11 cellular contexts compared by ENCODE assay signal in the genomic region with DNA sequence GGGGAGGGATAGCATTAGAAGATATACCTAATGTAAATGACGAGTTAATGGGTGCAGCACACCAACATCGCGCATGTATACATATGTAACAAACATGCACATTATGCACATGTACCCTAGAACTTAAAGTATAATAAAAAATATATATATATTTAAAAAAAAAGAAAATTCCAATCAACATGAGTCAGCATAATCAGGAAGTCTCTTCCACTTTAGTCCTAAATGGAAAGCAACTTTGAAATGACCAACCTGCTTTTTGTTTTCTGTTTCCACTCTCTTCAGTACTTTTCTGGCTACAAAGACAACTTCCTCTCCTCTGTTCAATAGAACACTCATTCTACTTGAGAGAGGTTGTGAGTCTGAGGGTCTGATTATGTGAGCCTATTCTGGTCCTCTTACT. TPM values are rescaled to one million over a fixed set of nuclear protein-coding genes. Genes with fewer than 3 reads are reported as not detected.
"Had no signal": no experiment of that assay in that cellular context is flagged by ENCODE, and none has a peak within 500 bp of the region (broad histone marks: within the 10 kb centered on the region; RNA-seq: fewer than 3 reads in every experiment).

No MANE protein-coding gene starts in this region.

- H3K36me3 ChIP-seq: HAP-1 had no signal

- H2AFZ ChIP-seq: GM23248 had no signal

- H3K9ac ChIP-seq: GM23248 had no signal

- DNase-seq: GM23248, GOT3, H7, HFFc6, KG1 had no signal

- H3K27ac ChIP-seq: GM23248, HL-60 had no signal

- H3K9me3 ChIP-seq: HAP-1 had no signal

- ATAC-seq: HCT116 had no signal

- H3K4me3 ChIP-seq: GM23248, HAP-1 had no signal

- H3K4me1 ChIP-seq: HAP-1 had no signal

RNA-seq across cellular contexts. Expression of a gene that starts 13.5 kb away (rescaled TPM):
- total RNA-seq: GM23248, H4, H7, HFFc6, HT1080 had no signal
- polyA plus RNA-seq: GM23248, IgD-negative memory B cell had no signal
